ENCODE assay signal across 14 cellular contexts in genomic region chr11:68340003-68340767, GRCh38. TPM values are rescaled to one million over a fixed set of nuclear protein-coding genes. Genes with fewer than 3 reads are reported as not detected.
A peak's percentile ranks its signal among the peaks of the same experiment; 100 is the strongest.
DNase-seq lines count a peak whose midpoint lies in the region; ATAC-seq and TF ChIP-seq lines count a peak whose summit lies in the region.
"Had no signal": no experiment of that assay in that cellular context is flagged by ENCODE, and none has a peak within 500 bp of the region (broad histone marks: within the 10 kb centered on the region; RNA-seq: fewer than 3 reads in every experiment).

No MANE protein-coding gene starts in this region.

- peak overlapping the region; percentile 22 to 86 (median 60) for H3K27ac ChIP-seq in sigmoid colon
- H3K27ac ChIP-seq: cardiac muscle cell, epithelial cell of prostate had no signal

- peaks cover 59% of the 10 kb centered on the region for H3K4me1 Mint-ChIP-seq in activated CD8-positive, alpha-beta memory T cell treated with anti-CD3 and anti-CD28 coated beads, Interleukin-2, amount 10 ng/mL, durations not matched to agents 7 days and 5 days

- peaks cover 0 to 90% (median 82%) of the 10 kb centered on the region in 4 donors for H3K4me1 ChIP-seq in sigmoid colon

- intact Hi-C loops in sigmoid colon (cut with DNase I): no loop called here

- no peak for TF ChIP-seq POLR2A in sigmoid colon (IDR thresholded peaks at IDR 0.05)

- no peaks in the 10 kb centered on the region for H3K27me3 ChIP-seq in sigmoid colon
- H3K27me3 ChIP-seq: cardiac muscle cell, transverse colon had no signal

- no peaks in the 10 kb centered on the region for H3K36me3 ChIP-seq in sigmoid colon
- H3K36me3 ChIP-seq: cardiac muscle cell, transverse colon had no signal

- H3K4me3 Mint-ChIP-seq in activated CD8-positive, alpha-beta memory T cell treated with anti-CD3 and anti-CD28 coated beads, Interleukin-2, amount 10 ng/mL, durations not matched to agents 7 days and 5 days: peak overlapping the region; percentile 9

- WGBS in sigmoid colon, 2 donors: 83 to 88% methylated on average over 16 of the region's 16 CpGs

- TF ChIP-seq EP300 in sigmoid colon (IDR thresholded peaks at IDR 0.05): no peak

- peak overlapping the region; percentile 76 for H3K27ac Mint-ChIP-seq in activated CD8-positive, alpha-beta memory T cell treated with anti-CD3 and anti-CD28 coated beads, Interleukin-2, amount 10 ng/mL, durations not matched to agents 7 days and 5 days
- no peak overlapping the region for H3K27ac Mint-ChIP-seq in activated naive CD4-positive, alpha-beta T cell treated with anti-CD3 and anti-CD28 coated beads, Interleukin-2, amount 50 U/mL, for 72 hours

- no peaks in the 10 kb centered on the region for H3K36me3 Mint-ChIP-seq in activated CD8-positive, alpha-beta memory T cell treated with anti-CD3 and anti-CD28 coated beads, Interleukin-2, amount 10 ng/mL, durations not matched to agents 7 days and 5 days
- H3K36me3 Mint-ChIP-seq in activated naive CD4-positive, alpha-beta T cell treated with anti-CD3 and anti-CD28 coated beads, Interleukin-2, amount 50 U/mL, for 72 hours: no peaks in the 10 kb centered on the region

- ATAC-seq in activated CD8-positive, alpha-beta memory T cell treated with anti-CD3 and anti-CD28 coated beads, Interleukin-2, amount 10 ng/mL, durations not matched to agents 7 days and 5 days: peak; percentile 82
- peak; percentile 77 to 91 for ATAC-seq in activated naive CD4-positive, alpha-beta T cell treated with anti-CD3 and anti-CD28 coated beads, Interleukin-2, amount 50 U/mL, for 72 hours
- no peak for ATAC-seq in GM21381 (IDR thresholded peaks at IDR 0.05; ENCODE audit: unreplicated experiment)
- ATAC-seq in GM19452 (IDR thresholded peaks at IDR 0.05; ENCODE audit: unreplicated experiment): no peak
- ATAC-seq: SK-N-SH treated with all-trans-retinoic acid at 6 μM for 48 hours had no signal

- no peaks in the 10 kb centered on the region for H3K9me3 ChIP-seq in sigmoid colon
- H3K9me3 ChIP-seq: transverse colon had no signal

- no peaks in the 10 kb centered on the region for H3K9me3 Mint-ChIP-seq in activated CD8-positive, alpha-beta memory T cell treated with anti-CD3 and anti-CD28 coated beads, Interleukin-2, amount 10 ng/mL, durations not matched to agents 7 days and 5 days (ENCODE audit: low read depth)
- no peaks in the 10 kb centered on the region for H3K9me3 Mint-ChIP-seq in activated naive CD4-positive, alpha-beta T cell treated with anti-CD3 and anti-CD28 coated beads, Interleukin-2, amount 50 U/mL, for 72 hours

- no peak for TF ChIP-seq CTCF in sigmoid colon (IDR thresholded peaks at IDR 0.05)

- peaks cover 3% of the 10 kb centered on the region for H3K27me3 Mint-ChIP-seq in activated CD8-positive, alpha-beta memory T cell treated with anti-CD3 and anti-CD28 coated beads, Interleukin-2, amount 10 ng/mL, durations not matched to agents 7 days and 5 days

- DNase-seq in activated CD8-positive, alpha-beta memory T cell treated with anti-CD3 and anti-CD28 coated beads, Interleukin-2, amount 10 ng/mL, durations not matched to agents 7 days and 5 days: peak; percentile 80
- no peak for DNase-seq in activated CD8-positive, alpha-beta memory T cell treated with anti-CD3 and anti-CD28 coated beads, Interleukin-2, amount 50 U/mL, for 4 hours
- DNase-seq in NAMALWA (ENCODE audit: low spot score) (peak; percentile 14), sigmoid colon (no peak), H4 (ENCODE audit: low spot score) (no peak)
- peak in 1 of 2 donors; percentile 27 for DNase-seq in activated naive CD4-positive, alpha-beta T cell treated with anti-CD3 and anti-CD28 coated beads, Interleukin-2, amount 50 U/mL, for 72 hours (ENCODE audit: low spot score in 2 of 2)
- DNase-seq: NCI-H1105, retina, transverse colon had no signal

- H3K4me3 ChIP-seq in sigmoid colon: no peak overlapping the region
- H3K4me3 ChIP-seq: cardiac muscle cell, transverse colon had no signal

- CTCF ChIA-PET in activated CD8-positive, alpha-beta memory T cell treated with anti-CD3 and anti-CD28 coated beads, Interleukin-2, amount 10 ng/mL, durations not matched to agents 7 days and 5 days (lab: Charles Lee): interaction anchor here (1.2 to 2.1 kb wide), 5 partner anchors 41 to 131 kb away, joined by 3 to 8 read pairs (median 3); partner anchors contain the start of gene PPP6R3

RNA-seq across cellular contexts. Expression of gene LRP5, which starts 27.8 kb away (rescaled TPM):
- total RNA-seq in activated CD8-positive, alpha-beta memory T cell treated with anti-CD3 and anti-CD28 coated beads, Interleukin-2, amount 10 ng/mL, durations not matched to agents 7 days and 5 days: 10 to 100 TPM; 15.6 to 16.2 TPM
- 10 to 100 TPM in 1 of 2 donors, 1 to 10 TPM in 1; 8.7 to 14.1 TPM for total RNA-seq in activated naive CD4-positive, alpha-beta T cell treated with anti-CD3 and anti-CD28 coated beads, Interleukin-2, amount 50 U/mL, for 72 hours
- total RNA-seq in sigmoid colon: 10 to 100 TPM; 18.3 to 43.8 (median 29.2) TPM
- 10 to 100 TPM; 18.0 to 63.1 (median 20.4) TPM for polyA plus RNA-seq in sigmoid colon
- 14.1 and 22.7 TPM in 2 replicates for total RNA-seq in H4 (2014; rRNA removed; shearing (Covaris generic))

Comparison
In these comparisons a context has a peak if more than half of its experiments do, and no peak if none do; other contexts are left out.
1. DNase-seq: peak in activated CD8-positive, alpha-beta memory T cell treated with anti-CD3 and anti-CD28 coated beads, Interleukin-2, amount 10 ng/mL, durations not matched to agents 7 days and 5 days (single experiment) and NAMALWA (single experiment); none in activated CD8-positive, alpha-beta memory T cell treated with anti-CD3 and anti-CD28 coated beads, Interleukin-2, amount 50 U/mL, for 4 hours (single experiment), sigmoid colon (single experiment) and H4 (single experiment).
2. ATAC-seq: peak in activated CD8-positive, alpha-beta memory T cell treated with anti-CD3 and anti-CD28 coated beads, Interleukin-2, amount 10 ng/mL, durations not matched to agents 7 days and 5 days (single experiment) and activated naive CD4-positive, alpha-beta T cell treated with anti-CD3 and anti-CD28 coated beads, Interleukin-2, amount 50 U/mL, for 72 hours (2 of 2); none in GM21381 (single experiment) and GM19452 (single experiment).